19 cellular contexts compared by ENCODE assay signal in genomic region chr18:40382191-40382590, GRCh38.
"Had no signal": no experiment of that assay in that cellular context is flagged by ENCODE, and none has a peak within 500 bp of the region (broad histone marks: within the 10 kb centered on the region; RNA-seq: fewer than 3 reads in every experiment).

No MANE protein-coding gene starts in this region.

- H3K9me3 ChIP-seq: left ventricle myocardium inferior, neutrophil, ovary, tibial nerve, uterus had no signal

- H3K27ac ChIP-seq: left ventricle myocardium inferior, neural progenitor cell, neutrophil, ovary, spleen, tibial nerve, uterus had no signal

- H2AFZ ChIP-seq: neural progenitor cell had no signal

- DNase-seq: hypothalamus; immature natural killer cell; islet precursor cell; left ventricle myocardium inferior; mesendoderm; naive B cell; natural killer cell; nephron progenitor cell; ovary; right cardiac atrium; small intestine; spleen; stimulated activated CD4-positive, alpha-beta T cell treated with anti-CD3 and anti-CD28 coated beads, Interleukin-4, amount 100 ng/mL, for 24 hours; stimulated activated naive CD4-positive, alpha-beta T cell; uterus had no signal

- H3K4me2 ChIP-seq: neural progenitor cell had no signal

- H3K27me3 ChIP-seq: neural progenitor cell, neutrophil, ovary, spleen, tibial nerve, uterus had no signal

- H3K36me3 ChIP-seq: left ventricle myocardium inferior, neural progenitor cell, neutrophil, ovary, spleen, tibial nerve, uterus had no signal

- H3K4me1 ChIP-seq: left ventricle myocardium inferior, neural progenitor cell, spleen, tibial nerve, uterus had no signal

- H3K4me3 ChIP-seq: left ventricle myocardium inferior, lung, neural progenitor cell, ovary, spleen, tibial nerve, uterus had no signal
